In the genomic region with DNA sequence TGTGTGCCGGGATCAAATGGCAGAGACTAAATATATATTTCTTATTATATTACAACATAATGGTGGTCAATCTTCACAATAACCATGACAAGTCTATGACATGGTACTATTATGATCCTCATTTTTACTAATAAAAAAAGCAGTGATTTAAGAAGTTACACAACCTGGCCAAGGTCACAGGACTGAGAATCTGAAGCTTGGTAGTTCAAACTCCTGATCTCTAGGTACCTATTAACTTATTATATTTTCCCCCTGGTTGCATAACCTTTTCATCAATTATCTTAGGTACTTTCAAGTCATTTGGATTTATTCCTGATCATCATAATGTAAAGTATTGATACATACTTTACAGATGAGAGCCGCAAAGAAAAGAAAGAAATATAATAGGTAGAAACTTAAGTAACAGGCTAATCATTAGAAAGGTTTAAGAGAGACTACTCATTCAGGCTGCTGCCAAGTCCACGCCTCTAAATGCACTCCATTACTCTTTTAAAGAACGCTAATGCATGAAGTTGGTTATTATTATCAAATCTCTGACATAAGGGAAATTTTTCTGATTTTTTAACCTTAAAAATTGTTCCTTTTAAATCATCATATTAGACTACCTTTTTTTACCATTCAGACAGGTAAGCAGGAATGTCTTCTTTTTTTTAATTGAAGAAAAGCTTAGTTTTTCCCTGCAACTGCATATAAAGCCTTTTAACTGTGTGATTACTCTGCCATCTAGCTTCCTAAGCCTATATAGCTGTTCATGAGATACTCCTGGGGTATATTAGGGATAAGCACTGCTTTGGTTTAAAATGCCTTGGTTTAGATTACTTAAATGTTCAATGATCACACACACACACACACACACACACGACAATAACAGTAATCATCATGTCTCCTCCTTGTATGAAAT, we compare ENCODE assay signal across 12 cellular contexts. TPM values are rescaled to one million over a fixed set of nuclear protein-coding genes. Genes with fewer than 3 reads are reported as not detected.
DNase-seq lines count a peak whose midpoint lies in the region; ATAC-seq and TF ChIP-seq lines count a peak whose summit lies in the region.
"Had no signal": no experiment of that assay in that cellular context is flagged by ENCODE, and none has a peak within 500 bp of the region (broad histone marks: within the 10 kb centered on the region; RNA-seq: fewer than 3 reads in every experiment).

No MANE protein-coding gene starts in this region.

- H3K9me2 ChIP-seq in OCI-LY7 (ENCODE audit: insufficient read depth, low read length) = no peaks in the 10 kb centered on the region

- H3K27ac ChIP-seq in cardiac muscle cell = no peak overlapping the region
- H3K27ac ChIP-seq in OCI-LY7 (ENCODE audit: low read depth, low read length, poor library complexity, severe bottlenecking) = no peak overlapping the region
- H3K27ac ChIP-seq: suprapubic skin had no signal

- peak; percentile 10 to 18 for DNase-seq in cardiac muscle cell (ENCODE audit: low read depth in 1 of 2, low spot score in 1 of 2)
- no peak for DNase-seq in Right ventricle myocardium superior
- peak; percentile 7 for DNase-seq in OCI-LY7 (ENCODE audit: low spot score)
- DNase-seq in fibroblast of the aortic adventitia (ENCODE audit: low read depth) = peak; percentile 52
- no peak for DNase-seq in NCI-H2171 treated with DMSO at 0.1 percent for 48 hours (lab: John Stamatoyannopoulos, UW)
- DNase-seq in COLO668 (lab: John Stamatoyannopoulos, UW; ENCODE audit: unreplicated experiment) = no peak
- DNase-seq in activated CD4-positive, alpha-beta memory T cell treated with anti-CD3 and anti-CD28 coated beads for 36 hours = no peak
- DNase-seq: COR-L47, T-helper 2 cell had no signal

- no TSS peak for BruUV-seq in OCI-LY7 (replicated peaks; lab: Mats Ljungman, UMichigan)

- H3K27me3 ChIP-seq in cardiac muscle cell = no peaks in the 10 kb centered on the region
- H3K27me3 ChIP-seq: suprapubic skin had no signal

- no peaks in the 10 kb centered on the region for H3K36me3 Mint-ChIP-seq in activated CD4-positive, alpha-beta memory T cell treated with anti-CD3 and anti-CD28 coated beads for 36 hours
- H3K36me3 Mint-ChIP-seq: activated naive CD8-positive, alpha-beta T cell had no signal

- H3K4me1 ChIP-seq in cardiac muscle cell (ENCODE audit: low read depth) (peaks cover 5% of the 10 kb centered on the region), OCI-LY7 (ENCODE audit: insufficient read depth, low read length, poor library complexity, severe bottlenecking) (peaks cover 4% of the 10 kb centered on the region)
- H3K4me1 ChIP-seq: suprapubic skin had no signal

- no peak for ATAC-seq in Right ventricle myocardium superior (ENCODE audit: poor library complexity)
- ATAC-seq in HG03039 (IDR thresholded peaks at IDR 0.05; ENCODE audit: unreplicated experiment) = no peak

- no peaks in the 10 kb centered on the region for H4K20me1 ChIP-seq in OCI-LY7 (ENCODE audit: insufficient read depth, low read length)

- H3K27ac Mint-ChIP-seq in activated CD4-positive, alpha-beta memory T cell treated with anti-CD3 and anti-CD28 coated beads for 36 hours = no peak overlapping the region
- H3K27ac Mint-ChIP-seq: activated naive CD8-positive, alpha-beta T cell had no signal

- H3K4me3 Mint-ChIP-seq in activated CD4-positive, alpha-beta memory T cell treated with anti-CD3 and anti-CD28 coated beads for 36 hours = no peak overlapping the region
- H3K4me3 Mint-ChIP-seq: activated naive CD8-positive, alpha-beta T cell had no signal

- H3K4me2 ChIP-seq in OCI-LY7 (ENCODE audit: low read length) = no peak overlapping the region

- H3K4me1 Mint-ChIP-seq in activated CD4-positive, alpha-beta memory T cell treated with anti-CD3 and anti-CD28 coated beads for 36 hours (ENCODE audit: low read depth) = no peaks in the 10 kb centered on the region

- POLR2A ChIA-PET in OCI-LY7 (lab: Charles Lee) = interaction anchor here (0.6 kb wide), 1 partner anchor 123 kb away, joined by 3 read pairs; no protein-coding TSS in a partner anchor
- POLR2A ChIA-PET in activated CD4-positive, alpha-beta memory T cell treated with anti-CD3 and anti-CD28 coated beads for 36 hours (lab: Charles Lee) = no interaction called here

- H2AFZ ChIP-seq in OCI-LY7 (ENCODE audit: low read length) = no peak overlapping the region

- H3K9me3 Mint-ChIP-seq in activated CD4-positive, alpha-beta memory T cell treated with anti-CD3 and anti-CD28 coated beads for 36 hours = no peaks in the 10 kb centered on the region

- H3K9me3 ChIP-seq in cardiac muscle cell (ENCODE audit: low read depth) (no peaks in the 10 kb centered on the region), OCI-LY7 (ENCODE audit: low read length) (no peaks in the 10 kb centered on the region)
- H3K9me3 ChIP-seq: suprapubic skin had no signal

- H3K4me3 ChIP-seq in cardiac muscle cell (no peak overlapping the region), OCI-LY7 (ENCODE audit: low read depth, low read length, poor library complexity, severe bottlenecking) (no peak overlapping the region), fibroblast of the aortic adventitia (ENCODE audit: low read depth, low read length) (no peak overlapping the region)
- H3K4me3 ChIP-seq: suprapubic skin had no signal

- CTCF ChIA-PET in OCI-LY7 (lab: Charles Lee; ENCODE audit: unreplicated experiment) = no interaction called here
- CTCF ChIA-PET in activated CD4-positive, alpha-beta memory T cell treated with anti-CD3 and anti-CD28 coated beads for 36 hours (lab: Charles Lee) = interaction anchor here (0.5 to 2.2 kb wide), 2 partner anchors 18 to 89 kb away, joined by 4 to 13 read pairs; no protein-coding TSS in a partner anchor

- intact Hi-C loops in Right ventricle myocardium superior (cut with DNase I) (no loop called here), OCI-LY7 (cut with micrococcal nuclease; ENCODE audit: unreplicated experiment) (no loop called here)
- intact Hi-C loops in activated CD4-positive, alpha-beta memory T cell treated with anti-CD3 and anti-CD28 coated beads for 36 hours (cut with micrococcal nuclease) = no loop called here

- no peaks in the 10 kb centered on the region for H3K36me3 ChIP-seq in cardiac muscle cell
- H3K36me3 ChIP-seq in OCI-LY7 (ENCODE audit: insufficient read depth, low read length) = no peaks in the 10 kb centered on the region
- H3K36me3 ChIP-seq: suprapubic skin had no signal

- no peaks in the 10 kb centered on the region for H3K27me3 Mint-ChIP-seq in activated CD4-positive, alpha-beta memory T cell treated with anti-CD3 and anti-CD28 coated beads for 36 hours
- H3K27me3 Mint-ChIP-seq: activated naive CD8-positive, alpha-beta T cell had no signal

- TF ChIP-seq CTCF in cardiac muscle cell (IDR thresholded peaks at IDR 0.05; ENCODE audit: low read depth, low read length) (peak; percentile 35), OCI-LY7 (conservative IDR thresholded peaks at IDR 0.05; ENCODE audit: low read length) (peak; percentile 57), fibroblast of the aortic adventitia (IDR thresholded peaks at IDR 0.05; ENCODE audit: insufficient read depth, low read length) (peak; percentile 60)

- no peaks in the 10 kb centered on the region for H3K79me2 ChIP-seq in OCI-LY7 (ENCODE audit: insufficient read depth, low read depth, low read length)

RNA-seq across cellular contexts. Expression of gene RPS29, which starts 35.6 kb away (rescaled TPM):
- total RNA-seq in cardiac muscle cell (498 and 2,037 TPM in 2 replicates), Right ventricle myocardium superior (966 TPM), OCI-LY7 (2022) (2,010 and 2,518 TPM in 2 replicates), fibroblast of the aortic adventitia (ENCODE audit: low replicate concordance) (822 and 5,262 TPM in 2 replicates)
- 1,089 and 1,188 TPM in 2 replicates for polyA plus RNA-seq in cardiac muscle cell
- total RNA-seq in OCI-LY7 (2014; rRNA removed; shearing (Covaris generic)) = 3,800 and 6,504 TPM in 2 replicates
- 1,000 to 10,000 TPM; 2,029 to 2,157 TPM for total RNA-seq in activated CD4-positive, alpha-beta memory T cell treated with anti-CD3 and anti-CD28 coated beads for 36 hours

RNA-seq across cellular contexts. Expression of gene LRR1, which starts 48.2 kb away (rescaled TPM):
- 10.0 and 11.2 TPM in 2 replicates for total RNA-seq in cardiac muscle cell
- 22.8 and 29.5 TPM in 2 replicates for polyA plus RNA-seq in cardiac muscle cell
- 5.1 TPM for total RNA-seq in Right ventricle myocardium superior
- total RNA-seq in OCI-LY7 (2014; rRNA removed; shearing (Covaris generic)) = 83.4 and 89.8 TPM in 2 replicates
- total RNA-seq in OCI-LY7 (2022) = 73.0 and 80.3 TPM in 2 replicates
- total RNA-seq in fibroblast of the aortic adventitia (ENCODE audit: low replicate concordance) = 10.6 and 33.4 TPM in 2 replicates
- 10 to 100 TPM; 51.8 to 52.0 TPM for total RNA-seq in activated CD4-positive, alpha-beta memory T cell treated with anti-CD3 and anti-CD28 coated beads for 36 hours

Comparison
In these comparisons a context has a peak if more than half of its experiments do, and no peak if none do; other contexts are left out.
1. DNase-seq: peak in cardiac muscle cell (2 of 2), OCI-LY7 (single experiment) and fibroblast of the aortic adventitia (single experiment); none in Right ventricle myocardium superior (single experiment), NCI-H2171 treated with DMSO at 0.1 percent for 48 hours (single experiment), COLO668 (single experiment) and activated CD4-positive, alpha-beta memory T cell treated with anti-CD3 and anti-CD28 coated beads for 36 hours (single experiment).
2. Peak in every context shown above with its lines, with median percentiles within 50 percentile points of each other: CTCF ChIP-seq.